ENCODE assay signal across 2 cellular contexts in the genomic region with DNA sequence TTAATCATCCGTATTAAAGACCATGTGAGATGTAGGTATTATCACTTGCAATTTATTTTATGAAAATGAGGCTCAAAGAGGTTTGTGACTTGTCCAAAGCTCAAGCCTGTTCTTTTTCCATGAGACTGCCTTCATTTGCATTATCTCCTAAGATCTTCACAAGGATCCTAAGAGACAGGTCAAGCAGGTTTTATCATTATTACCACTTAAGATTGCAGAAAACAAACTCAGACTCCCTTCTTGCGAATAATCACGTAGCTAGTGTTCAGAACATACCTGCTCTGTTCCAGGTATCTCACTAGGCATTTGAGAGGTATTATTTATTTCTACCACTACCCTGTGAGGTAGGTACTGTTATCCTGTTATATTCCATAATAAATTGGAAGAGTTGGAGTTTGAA.
TF ChIP-seq lines count a peak whose summit lies in the region.

No MANE protein-coding gene starts in this region.

TF ChIP-seq in GM12878, 131 proteins besides CTCF, POLR2A, EP300 and RAD21 (continued from another document):
- TF ChIP-seq, protein P1, sequence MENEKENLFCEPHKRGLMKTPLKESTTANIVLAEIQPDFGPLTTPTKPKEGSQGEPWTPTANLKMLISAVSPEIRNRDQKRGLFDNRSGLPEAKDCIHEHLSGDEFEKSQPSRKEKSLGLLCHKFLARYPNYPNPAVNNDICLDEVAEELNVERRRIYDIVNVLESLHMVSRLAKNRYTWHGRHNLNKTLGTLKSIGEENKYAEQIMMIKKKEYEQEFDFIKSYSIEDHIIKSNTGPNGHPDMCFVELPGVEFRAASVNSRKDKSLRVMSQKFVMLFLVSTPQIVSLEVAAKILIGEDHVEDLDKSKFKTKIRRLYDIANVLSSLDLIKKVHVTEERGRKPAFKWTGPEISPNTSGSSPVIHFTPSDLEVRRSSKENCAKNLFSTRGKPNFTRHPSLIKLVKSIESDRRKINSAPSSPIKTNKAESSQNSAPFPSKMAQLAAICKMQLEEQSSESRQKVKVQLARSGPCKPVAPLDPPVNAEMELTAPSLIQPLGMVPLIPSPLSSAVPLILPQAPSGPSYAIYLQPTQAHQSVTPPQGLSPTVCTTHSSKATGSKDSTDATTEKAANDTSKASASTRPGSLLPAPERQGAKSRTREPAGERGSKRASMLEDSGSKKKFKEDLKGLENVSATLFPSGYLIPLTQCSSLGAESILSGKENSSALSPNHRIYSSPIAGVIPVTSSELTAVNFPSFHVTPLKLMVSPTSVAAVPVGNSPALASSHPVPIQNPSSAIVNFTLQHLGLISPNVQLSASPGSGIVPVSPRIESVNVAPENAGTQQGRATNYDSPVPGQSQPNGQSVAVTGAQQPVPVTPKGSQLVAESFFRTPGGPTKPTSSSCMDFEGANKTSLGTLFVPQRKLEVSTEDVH (IDR thresholded peaks at IDR 0.05; ENCODE audit: low read depth, partially characterized antibody): no peak
- TF ChIP-seq, protein P2, sequence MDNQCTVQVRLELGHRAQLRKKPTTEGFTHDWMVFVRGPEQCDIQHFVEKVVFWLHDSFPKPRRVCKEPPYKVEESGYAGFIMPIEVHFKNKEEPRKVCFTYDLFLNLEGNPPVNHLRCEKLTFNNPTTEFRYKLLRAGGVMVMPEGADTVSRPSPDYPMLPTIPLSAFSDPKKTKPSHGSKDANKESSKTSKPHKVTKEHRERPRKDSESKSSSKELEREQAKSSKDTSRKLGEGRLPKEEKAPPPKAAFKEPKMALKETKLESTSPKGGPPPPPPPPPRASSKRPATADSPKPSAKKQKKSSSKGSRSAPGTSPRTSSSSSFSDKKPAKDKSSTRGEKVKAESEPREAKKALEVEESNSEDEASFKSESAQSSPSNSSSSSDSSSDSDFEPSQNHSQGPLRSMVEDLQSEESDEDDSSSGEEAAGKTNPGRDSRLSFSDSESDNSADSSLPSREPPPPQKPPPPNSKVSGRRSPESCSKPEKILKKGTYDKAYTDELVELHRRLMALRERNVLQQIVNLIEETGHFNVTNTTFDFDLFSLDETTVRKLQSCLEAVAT (IDR thresholded peaks at IDR 0.05): peak; percentile 41; the same call in 1 of the 2 replicates
TF ChIP-seq in GM12878: peak in this region for 1.

TF ChIP-seq in HEK293T, 16 proteins besides CTCF, POLR2A, EP300 and RAD21 (continued from another document):
- TF ChIP-seq, protein P3, sequence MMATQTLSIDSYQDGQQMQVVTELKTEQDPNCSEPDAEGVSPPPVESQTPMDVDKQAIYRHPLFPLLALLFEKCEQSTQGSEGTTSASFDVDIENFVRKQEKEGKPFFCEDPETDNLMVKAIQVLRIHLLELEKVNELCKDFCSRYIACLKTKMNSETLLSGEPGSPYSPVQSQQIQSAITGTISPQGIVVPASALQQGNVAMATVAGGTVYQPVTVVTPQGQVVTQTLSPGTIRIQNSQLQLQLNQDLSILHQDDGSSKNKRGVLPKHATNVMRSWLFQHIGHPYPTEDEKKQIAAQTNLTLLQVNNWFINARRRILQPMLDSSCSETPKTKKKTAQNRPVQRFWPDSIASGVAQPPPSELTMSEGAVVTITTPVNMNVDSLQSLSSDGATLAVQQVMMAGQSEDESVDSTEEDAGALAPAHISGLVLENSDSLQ (IDR thresholded peaks at IDR 0.05): no peak
TF ChIP-seq in HEK293T: peak in this region for 0.
